In genomic region chr17:75090871-75091854, GRCh38 we compare ENCODE assay signal across 9 cellular contexts. TPM values are rescaled to one million over a fixed set of nuclear protein-coding genes. Genes with fewer than 3 reads are reported as not detected.
DNase-seq lines count a peak whose midpoint lies in the region; ATAC-seq and TF ChIP-seq lines count a peak whose summit lies in the region.
"Had no signal": no experiment of that assay in that cellular context is flagged by ENCODE, and none has a peak within 500 bp of the region (broad histone marks: within the 10 kb centered on the region; RNA-seq: fewer than 3 reads in every experiment).

No MANE protein-coding gene starts in this region.

- H4K8ac ChIP-seq in trophoblast cell (ENCODE audit: low read depth, low read length): peak overlapping the region; percentile 2

- H3K36me3 ChIP-seq in esophagus squamous epithelium (no peaks in the 10 kb centered on the region), trophoblast cell (ENCODE audit: control insufficient read depth in 1 of 2, insufficient read depth in 2 of 2, low read length in 2 of 2) (peaks cover 0 to 3% of the 10 kb centered on the region in 2 experiments), Karpas-422 (ENCODE audit: insufficient read depth, low read length) (no peaks in the 10 kb centered on the region)

- H2BK120ac ChIP-seq in trophoblast cell (ENCODE audit: insufficient read depth, low read length, poor library complexity): peak overlapping the region; percentile 14

- no peak for ATAC-seq in HG02938 (IDR thresholded peaks at IDR 0.05; ENCODE audit: unreplicated experiment)
- ATAC-seq: activated T-cell treated with anti-CD3 and anti-CD28 coated beads, Interleukin-2, amount 50 U/mL, for 4 hours; esophagus mucosa had no signal

- no peak overlapping the region for H2BK12ac ChIP-seq in trophoblast cell (ENCODE audit: low read length)

- peaks cover 21% of the 10 kb centered on the region for H3K79me2 ChIP-seq in trophoblast cell (ENCODE audit: control insufficient read depth, insufficient read depth, low read length, poor library complexity)
- no peaks in the 10 kb centered on the region for H3K79me2 ChIP-seq in Karpas-422 (ENCODE audit: low read length)

- H3K4me2 ChIP-seq in trophoblast cell (ENCODE audit: low read length) (no peak overlapping the region), Karpas-422 (ENCODE audit: low read depth, low read length, poor library complexity, severe bottlenecking) (no peak overlapping the region)

- TF ChIP-seq POLR2A in esophagus squamous epithelium (IDR thresholded peaks at IDR 0.05): no peak

- H3K4me3 ChIP-seq in esophagus squamous epithelium (peak overlapping the region in 2 of 4 donors; percentile 6 to 12), trophoblast cell (ENCODE audit: low read depth, low read length) (no peak overlapping the region), Karpas-422 (ENCODE audit: low read length) (no peak overlapping the region)

- peak overlapping the region; percentile 36 for H2AK5ac ChIP-seq in trophoblast cell (ENCODE audit: low read length)

- DNase-seq in HuH-7.5 (ENCODE audit: low spot score) (peak; percentile 35), esophagus squamous epithelium (lab: John Stamatoyannopoulos, UW) (no peak), trophoblast cell (no peak), NCI-H2081 treated with DMSO at 0.1 percent for 48 hours (lab: John Stamatoyannopoulos, UW) (no peak), Karpas-422 (no peak)
- DNase-seq: activated T-cell treated with anti-CD3 and anti-CD28 coated beads, Interleukin-2, amount 50 U/mL, for 4 hours; KBM-7 had no signal

- H3K9me3 ChIP-seq in esophagus squamous epithelium: no peaks in the 10 kb centered on the region
- peaks cover 3% of the 10 kb centered on the region for H3K9me3 ChIP-seq in trophoblast cell (ENCODE audit: insufficient read depth, low read depth, low read length)
- H3K9me3 ChIP-seq in Karpas-422 (ENCODE audit: low read length): no peaks in the 10 kb centered on the region

- H3K27me3 ChIP-seq in esophagus squamous epithelium (no peaks in the 10 kb centered on the region), trophoblast cell (ENCODE audit: insufficient read depth, low read length) (no peaks in the 10 kb centered on the region), Karpas-422 (ENCODE audit: low read length) (no peaks in the 10 kb centered on the region)

- H4K91ac ChIP-seq in trophoblast cell (ENCODE audit: low read depth, low read length): peak overlapping the region; percentile 73

- H3K4me1 ChIP-seq in esophagus squamous epithelium: peaks cover 53 to 100% (median 80%) of the 10 kb centered on the region in 3 donors
- peaks cover 55 to 61% of the 10 kb centered on the region in 2 experiments for H3K4me1 ChIP-seq in trophoblast cell (ENCODE audit: control insufficient read depth in 1 of 2, insufficient read depth in 2 of 2, low read length in 2 of 2)
- no peaks in the 10 kb centered on the region for H3K4me1 ChIP-seq in Karpas-422 (ENCODE audit: low read length)

- H3K9ac ChIP-seq in trophoblast cell (ENCODE audit: low read length): no peak overlapping the region
- H3K9ac ChIP-seq in Karpas-422 (ENCODE audit: low read length): no peak overlapping the region

- H3K18ac ChIP-seq in trophoblast cell (ENCODE audit: low read length): no peak overlapping the region

- no peak overlapping the region for H2BK5ac ChIP-seq in trophoblast cell (ENCODE audit: low read depth, low read length, poor library complexity)

- H3K14ac ChIP-seq in trophoblast cell (ENCODE audit: low read length): no peak overlapping the region

- H3K79me1 ChIP-seq in trophoblast cell (ENCODE audit: low read length): peaks cover 33% of the 10 kb centered on the region

- WGBS in esophagus squamous epithelium, 2 donors: 28 to 43% methylated on average over 13 of the region's 19 CpGs
- no CpG with 5 or more reads among the region's 19 CpGs for WGBS in trophoblast cell (ENCODE audit: extremely low coverage, insufficient coverage, insufficient read length)

- H3K4ac ChIP-seq in trophoblast cell (ENCODE audit: low read depth, low read length): no peak overlapping the region

- TF ChIP-seq CTCF in esophagus squamous epithelium (IDR thresholded peaks at IDR 0.05): no peak

- no peaks in the 10 kb centered on the region for H3K9me2 ChIP-seq in Karpas-422 (replicated peaks; ENCODE audit: insufficient read depth, low read length)

- no peak overlapping the region for H3K23ac ChIP-seq in trophoblast cell (ENCODE audit: low read length)

- no peaks in the 10 kb centered on the region for H4K20me1 ChIP-seq in Karpas-422 (ENCODE audit: insufficient read depth, low read depth, low read length)

- intact Hi-C loops in esophagus squamous epithelium (cut with DNase I): no loop called here

- no peak overlapping the region for H4K12ac ChIP-seq in trophoblast cell (ENCODE audit: low read depth, low read length)

- H2AFZ ChIP-seq in trophoblast cell (ENCODE audit: insufficient read depth, low read length, poor library complexity) (no peak overlapping the region), Karpas-422 (ENCODE audit: low read length) (no peak overlapping the region)

- H3K27ac ChIP-seq in esophagus squamous epithelium: peak overlapping the region; percentile 76 to 93 (median 92)
- no peak overlapping the region for H3K27ac ChIP-seq in trophoblast cell (ENCODE audit: low read depth, low read length)
- H3K27ac ChIP-seq in Karpas-422 (ENCODE audit: low read length): no peak overlapping the region

RNA-seq across cellular contexts. Expression of gene SLC16A5, which starts 3.4 kb away (rescaled TPM):
- 10 to 100 TPM; 13.4 to 22.9 (median 17.4) TPM for total RNA-seq in esophagus squamous epithelium
- 18.8 and 19.2 TPM in 2 replicates for polyA plus RNA-seq in trophoblast cell (2013)
- total RNA-seq in Karpas-422 (2014; rRNA removed; shearing (Covaris generic); ENCODE audit: low replicate concordance): not detected in 2 replicates

RNA-seq across cellular contexts. Expression of gene ARMC7, which starts 18.6 kb away (rescaled TPM):
- 1 to 10 TPM; 4.0 to 9.1 (median 5.3) TPM for total RNA-seq in esophagus squamous epithelium
- polyA plus RNA-seq in trophoblast cell (2013): 8.6 and 8.7 TPM in 2 replicates
- total RNA-seq in Karpas-422 (2014; rRNA removed; shearing (Covaris generic); ENCODE audit: low replicate concordance): 6.1 and 12.8 TPM in 2 replicates

RNA-seq across cellular contexts. Expression of gene NT5C, which starts 40.4 kb away (rescaled TPM):
- 10 to 100 TPM; 81.7 to 97.5 (median 88.4) TPM for total RNA-seq in esophagus squamous epithelium
- 45.3 and 47.2 TPM in 2 replicates for polyA plus RNA-seq in trophoblast cell (2013)
- total RNA-seq in Karpas-422 (2014; rRNA removed; shearing (Covaris generic); ENCODE audit: low replicate concordance): 43.6 and 174 TPM in 2 replicates

RNA-seq across cellular contexts. Expression of gene KCTD2, which starts 44.1 kb away (rescaled TPM):
- total RNA-seq in esophagus squamous epithelium: 10 to 100 TPM; 11.5 to 17.6 (median 14.2) TPM
- polyA plus RNA-seq in trophoblast cell (2013): 17.4 and 18.4 TPM in 2 replicates
- total RNA-seq in Karpas-422 (2014; rRNA removed; shearing (Covaris generic); ENCODE audit: low replicate concordance): 21.0 and 24.7 TPM in 2 replicates

RNA-seq across cellular contexts. Expression of gene ATP5PD, which starts 44.4 kb away (rescaled TPM):
- total RNA-seq in esophagus squamous epithelium: 100 to 1,000 TPM; 252 to 300 (median 277) TPM
- polyA plus RNA-seq in trophoblast cell (2013): 250 and 260 TPM in 2 replicates
- total RNA-seq in Karpas-422 (2014; rRNA removed; shearing (Covaris generic); ENCODE audit: low replicate concordance): 186 and 187 TPM in 2 replicates

Comparison
In these comparisons a context has a peak if more than half of its experiments do, and no peak if none do; other contexts are left out.
1. H3K27ac ChIP-seq: peak in esophagus squamous epithelium (4 of 4); none in trophoblast cell (single experiment) and Karpas-422 (single experiment).
2. RNA of gene SLC16A5, which starts 3.4 kb away (total RNA-seq): 13.4 to 22.9 TPM in esophagus squamous epithelium; not detected in Karpas-422; every median in the first group is over 10 times any median in the second.